ENCODE assay signal across 1 cellular context in genomic region chr2:231059756-231060155, GRCh38.
TF ChIP-seq lines count a peak whose summit lies in the region.

No MANE protein-coding gene starts in this region.

TF ChIP-seq in endothelial cell of umbilical vein, 7 proteins besides CTCF, POLR2A, EP300 and RAD21:
- TF ChIP-seq EZH2 (IDR thresholded peaks at IDR 0.05; ENCODE audit: borderline replicate concordance, low read depth, low read length, severe bottlenecking) (no peak), FOS (IDR thresholded peaks at IDR 0.05; ENCODE audit: borderline replicate concordance, insufficient read depth, low read length) (no peak), MAX (IDR thresholded peaks at IDR 0.05; ENCODE audit: insufficient read depth, insufficient read length) (no peak), MYC (IDR thresholded peaks at IDR 0.05; ENCODE audit: low read depth, low read length) (no peak)
